In the genomic region with DNA sequence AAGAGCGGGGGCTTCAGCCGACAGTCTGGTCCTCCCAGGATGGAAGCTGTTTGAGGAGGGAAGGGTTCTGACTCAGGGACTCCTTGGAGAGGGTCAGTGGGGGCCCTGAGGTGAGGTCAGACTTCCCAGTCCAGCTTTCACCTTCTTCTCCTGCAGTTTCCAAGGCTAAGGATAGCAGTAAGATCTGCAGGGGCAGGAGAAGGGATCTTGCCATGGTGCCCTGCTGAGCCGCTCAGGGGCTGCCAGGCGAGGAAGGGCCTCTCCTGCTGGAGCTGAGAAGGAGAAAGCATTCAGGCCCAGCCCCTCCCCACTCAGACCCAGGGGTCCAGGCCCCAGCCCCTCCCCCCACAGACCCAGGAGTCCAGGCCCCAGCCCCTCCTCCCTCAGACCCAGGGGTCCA, we compare ENCODE assay signal across 34 cellular contexts. TPM values are rescaled to one million over a fixed set of nuclear protein-coding genes. Genes with fewer than 3 reads are reported as not detected.
"Had no signal": no experiment of that assay in that cellular context is flagged by ENCODE, and none has a peak within 500 bp of the region (broad histone marks: within the 10 kb centered on the region; RNA-seq: fewer than 3 reads in every experiment).

No MANE protein-coding gene starts in this region.

- H3K9me3 ChIP-seq: ascending aorta, breast epithelium, colonic mucosa, esophagus muscularis mucosa, gastrocnemius medialis had no signal

- H3K4me1 ChIP-seq: ascending aorta, breast epithelium, colonic mucosa, esophagus muscularis mucosa, gastrocnemius medialis, heart left ventricle had no signal

- H3K4me3 ChIP-seq: ascending aorta, cardiac muscle cell, colonic mucosa, esophagus muscularis mucosa, gastrocnemius medialis, heart left ventricle had no signal

- DNase-seq: activated CD4-positive, alpha-beta memory T cell treated with anti-CD3 and anti-CD28 coated beads for 36 hours; activated CD4-positive, alpha-beta T cell treated with anti-CD3 and anti-CD28 coated beads for 36 hours; activated CD4-positive, alpha-beta T cell treated with anti-CD3 and anti-CD28 coated beads, Interleukin-2, amount 10 ng/mL, durations not matched to agents 24 days and 14 days; activated CD4-positive, CD25-positive, alpha-beta regulatory T cell; activated CD4-positive, CD25-positive, alpha-beta regulatory T cell treated with anti-CD3 and anti-CD28 coated beads, Interleukin-2, amount 50 U/mL, for 72 hours; activated CD8-positive, alpha-beta memory T cell treated with anti-CD3 and anti-CD28 coated beads, Interleukin-2, amount 10 ng/mL, durations not matched to agents 7 days and 5 days; activated CD8-positive, alpha-beta memory T cell treated with anti-CD3 and anti-CD28 coated beads, Interleukin-2, amount 50 U/mL, for 4 hours; activated CD8-positive, alpha-beta T cell treated with anti-CD3 and anti-CD28 coated beads, Interleukin-2, amount 10 ng/mL, durations not matched to agents 7 days and 5 days; activated gamma-delta T cell; activated naive CD4-positive, alpha-beta T cell; activated naive CD4-positive, alpha-beta T cell treated with anti-CD3 and anti-CD28 coated beads, Interleukin-2, amount 10 ng/mL, durations not matched to agents 7 days and 5 days; activated naive CD8-positive, alpha-beta T cell treated with anti-CD3 and anti-CD28 coated beads, Interleukin-2, amount 10 ng/mL, durations not matched to agents 7 days and 5 days; activated T-cell treated with anti-CD3 and anti-CD28 coated beads, Interleukin-2, amount 50 U/mL, for 24 hours; activated T-cell treated with anti-CD3 and anti-CD28 coated beads, Interleukin-2, amount 50 U/mL, for 72 hours; central memory CD4-positive, alpha-beta T cell; cerebellar nuclear complex; colonic mucosa; effector CD8-positive, alpha-beta T cell; erythroblast; foreskin keratinocyte; gastrocnemius medialis; glutamatergic neuron; heart left ventricle; T-cell; T1000; WERI-Rb-1 had no signal

- H3K27me3 ChIP-seq: ascending aorta, breast epithelium, colonic mucosa had no signal

- ATAC-seq: activated CD4-positive, alpha-beta T cell treated with anti-CD3 and anti-CD28 coated beads for 36 hours; activated CD8-positive, alpha-beta memory T cell treated with anti-CD3 and anti-CD28 coated beads, Interleukin-2, amount 10 ng/mL, durations not matched to agents 7 days and 5 days; activated CD8-positive, alpha-beta T cell treated with anti-CD3 and anti-CD28 coated beads, Interleukin-2, amount 10 ng/mL, durations not matched to agents 7 days and 5 days; activated naive CD4-positive, alpha-beta T cell treated with anti-CD3 and anti-CD28 coated beads, Interleukin-2, amount 50 U/mL, for 72 hours; activated T-cell treated with anti-CD3 and anti-CD28 coated beads, Interleukin-2, amount 50 U/mL, for 72 hours; gastrocnemius medialis; heart left ventricle; T-cell had no signal

- H3K27ac ChIP-seq: ascending aorta, cardiac muscle cell, colonic mucosa, esophagus muscularis mucosa, foreskin keratinocyte, gastrocnemius medialis, heart left ventricle, WERI-Rb-1 had no signal

- H3K36me3 ChIP-seq: ascending aorta, breast epithelium, cardiac muscle cell, colonic mucosa, esophagus muscularis mucosa, gastrocnemius medialis, heart left ventricle, WERI-Rb-1 had no signal

RNA-seq across cellular contexts. Expression of gene KLK7, which starts 1.5 kb away (rescaled TPM):
- total RNA-seq: activated CD4-positive, alpha-beta memory T cell treated with anti-CD3 and anti-CD28 coated beads for 36 hours; activated CD4-positive, alpha-beta T cell treated with anti-CD3 and anti-CD28 coated beads for 36 hours; activated CD4-positive, alpha-beta T cell treated with anti-CD3 and anti-CD28 coated beads, Interleukin-2, amount 10 ng/mL, durations not matched to agents 24 days and 14 days; activated CD8-positive, alpha-beta memory T cell treated with anti-CD3 and anti-CD28 coated beads for 36 hours; activated CD8-positive, alpha-beta memory T cell treated with anti-CD3 and anti-CD28 coated beads, Interleukin-2, amount 10 ng/mL, durations not matched to agents 7 days and 5 days; activated CD8-positive, alpha-beta T cell treated with anti-CD3 and anti-CD28 coated beads, Interleukin-2, amount 10 ng/mL, durations not matched to agents 7 days and 5 days; activated naive CD4-positive, alpha-beta T cell treated with anti-CD3 and anti-CD28 coated beads, Interleukin-2, amount 50 U/mL, for 72 hours; activated naive CD8-positive, alpha-beta T cell treated with anti-CD3 and anti-CD28 coated beads, Interleukin-2, amount 10 ng/mL, durations not matched to agents 7 days and 5 days; activated T-cell treated with anti-CD3 and anti-CD28 coated beads, Interleukin-2, amount 50 U/mL, for 72 hours; ascending aorta; cardiac muscle cell; colonic mucosa; dermis microvascular lymphatic vessel endothelial cell; gastrocnemius medialis; T-cell; T-helper 2 cell treated with Interferon-gamma antibody and Interleukin-4, amounts not matched to agents 100 ng/mL and 5 ng/mL, for 36 hours had no signal
- polyA plus RNA-seq: heart left ventricle had no signal

RNA-seq across cellular contexts. Expression of gene KLK6, which starts 12.8 kb away (rescaled TPM):
- total RNA-seq: activated CD4-positive, alpha-beta memory T cell treated with anti-CD3 and anti-CD28 coated beads for 36 hours; activated CD4-positive, alpha-beta T cell treated with anti-CD3 and anti-CD28 coated beads for 36 hours; activated CD4-positive, alpha-beta T cell treated with anti-CD3 and anti-CD28 coated beads, Interleukin-2, amount 10 ng/mL, durations not matched to agents 24 days and 14 days; activated CD8-positive, alpha-beta memory T cell treated with anti-CD3 and anti-CD28 coated beads for 36 hours; activated CD8-positive, alpha-beta memory T cell treated with anti-CD3 and anti-CD28 coated beads, Interleukin-2, amount 10 ng/mL, durations not matched to agents 7 days and 5 days; activated CD8-positive, alpha-beta T cell treated with anti-CD3 and anti-CD28 coated beads, Interleukin-2, amount 10 ng/mL, durations not matched to agents 7 days and 5 days; activated naive CD4-positive, alpha-beta T cell treated with anti-CD3 and anti-CD28 coated beads, Interleukin-2, amount 50 U/mL, for 72 hours; activated naive CD8-positive, alpha-beta T cell treated with anti-CD3 and anti-CD28 coated beads, Interleukin-2, amount 10 ng/mL, durations not matched to agents 7 days and 5 days; activated T-cell treated with anti-CD3 and anti-CD28 coated beads, Interleukin-2, amount 50 U/mL, for 72 hours; ascending aorta; colonic mucosa; dermis microvascular lymphatic vessel endothelial cell; esophagus muscularis mucosa; gastrocnemius medialis; heart left ventricle; T-cell; T-helper 2 cell treated with Interferon-gamma antibody and Interleukin-4, amounts not matched to agents 100 ng/mL and 5 ng/mL, for 36 hours had no signal
- polyA plus RNA-seq: heart left ventricle had no signal

RNA-seq across cellular contexts. Expression of gene KLK8, which starts 19.2 kb away (rescaled TPM):
- total RNA-seq: activated CD4-positive, alpha-beta memory T cell treated with anti-CD3 and anti-CD28 coated beads for 36 hours; activated CD4-positive, alpha-beta T cell treated with anti-CD3 and anti-CD28 coated beads for 36 hours; activated CD4-positive, alpha-beta T cell treated with anti-CD3 and anti-CD28 coated beads, Interleukin-2, amount 10 ng/mL, durations not matched to agents 24 days and 14 days; activated CD8-positive, alpha-beta memory T cell treated with anti-CD3 and anti-CD28 coated beads for 36 hours; activated CD8-positive, alpha-beta memory T cell treated with anti-CD3 and anti-CD28 coated beads, Interleukin-2, amount 10 ng/mL, durations not matched to agents 7 days and 5 days; activated CD8-positive, alpha-beta T cell treated with anti-CD3 and anti-CD28 coated beads, Interleukin-2, amount 10 ng/mL, durations not matched to agents 7 days and 5 days; activated naive CD4-positive, alpha-beta T cell treated with anti-CD3 and anti-CD28 coated beads, Interleukin-2, amount 50 U/mL, for 72 hours; activated naive CD8-positive, alpha-beta T cell treated with anti-CD3 and anti-CD28 coated beads, Interleukin-2, amount 10 ng/mL, durations not matched to agents 7 days and 5 days; activated T-cell treated with anti-CD3 and anti-CD28 coated beads, Interleukin-2, amount 50 U/mL, for 72 hours; ascending aorta; cardiac muscle cell; colonic mucosa; dermis microvascular lymphatic vessel endothelial cell; esophagus muscularis mucosa; gastrocnemius medialis; T-cell; T-helper 2 cell treated with Interferon-gamma antibody and Interleukin-4, amounts not matched to agents 100 ng/mL and 5 ng/mL, for 36 hours had no signal
- polyA plus RNA-seq: cardiac muscle cell, heart left ventricle had no signal

RNA-seq across cellular contexts. Expression of gene KLK5, which starts 29.3 kb away (rescaled TPM):
- total RNA-seq: activated CD4-positive, alpha-beta memory T cell treated with anti-CD3 and anti-CD28 coated beads for 36 hours; activated CD4-positive, alpha-beta T cell treated with anti-CD3 and anti-CD28 coated beads for 36 hours; activated CD4-positive, alpha-beta T cell treated with anti-CD3 and anti-CD28 coated beads, Interleukin-2, amount 10 ng/mL, durations not matched to agents 24 days and 14 days; activated CD8-positive, alpha-beta memory T cell treated with anti-CD3 and anti-CD28 coated beads for 36 hours; activated CD8-positive, alpha-beta memory T cell treated with anti-CD3 and anti-CD28 coated beads, Interleukin-2, amount 10 ng/mL, durations not matched to agents 7 days and 5 days; activated CD8-positive, alpha-beta T cell treated with anti-CD3 and anti-CD28 coated beads, Interleukin-2, amount 10 ng/mL, durations not matched to agents 7 days and 5 days; activated naive CD4-positive, alpha-beta T cell treated with anti-CD3 and anti-CD28 coated beads, Interleukin-2, amount 50 U/mL, for 72 hours; activated naive CD8-positive, alpha-beta T cell treated with anti-CD3 and anti-CD28 coated beads, Interleukin-2, amount 10 ng/mL, durations not matched to agents 7 days and 5 days; activated T-cell treated with anti-CD3 and anti-CD28 coated beads, Interleukin-2, amount 50 U/mL, for 72 hours; ascending aorta; cardiac muscle cell; colonic mucosa; dermis microvascular lymphatic vessel endothelial cell; esophagus muscularis mucosa; gastrocnemius medialis; T-cell; T-helper 2 cell treated with Interferon-gamma antibody and Interleukin-4, amounts not matched to agents 100 ng/mL and 5 ng/mL, for 36 hours had no signal
- polyA plus RNA-seq: cardiac muscle cell, heart left ventricle had no signal

RNA-seq across cellular contexts. Expression of gene KLK10, which starts 37.3 kb away (rescaled TPM):
- total RNA-seq: activated CD4-positive, alpha-beta memory T cell treated with anti-CD3 and anti-CD28 coated beads for 36 hours; activated CD4-positive, alpha-beta T cell treated with anti-CD3 and anti-CD28 coated beads for 36 hours; activated CD4-positive, alpha-beta T cell treated with anti-CD3 and anti-CD28 coated beads, Interleukin-2, amount 10 ng/mL, durations not matched to agents 24 days and 14 days; activated CD8-positive, alpha-beta memory T cell treated with anti-CD3 and anti-CD28 coated beads for 36 hours; activated CD8-positive, alpha-beta memory T cell treated with anti-CD3 and anti-CD28 coated beads, Interleukin-2, amount 10 ng/mL, durations not matched to agents 7 days and 5 days; activated CD8-positive, alpha-beta T cell treated with anti-CD3 and anti-CD28 coated beads, Interleukin-2, amount 10 ng/mL, durations not matched to agents 7 days and 5 days; activated naive CD4-positive, alpha-beta T cell treated with anti-CD3 and anti-CD28 coated beads, Interleukin-2, amount 50 U/mL, for 72 hours; activated naive CD8-positive, alpha-beta T cell treated with anti-CD3 and anti-CD28 coated beads, Interleukin-2, amount 10 ng/mL, durations not matched to agents 7 days and 5 days; activated T-cell treated with anti-CD3 and anti-CD28 coated beads, Interleukin-2, amount 50 U/mL, for 72 hours; esophagus muscularis mucosa; T-cell; T-helper 2 cell treated with Interferon-gamma antibody and Interleukin-4, amounts not matched to agents 100 ng/mL and 5 ng/mL, for 36 hours had no signal
- polyA plus RNA-seq: cardiac muscle cell had no signal
